In genomic region chr5:157828949-157829639, GRCh38 we compare ENCODE assay signal across 9 cellular contexts.
DNase-seq lines count a peak whose midpoint lies in the region; ATAC-seq and TF ChIP-seq lines count a peak whose summit lies in the region.
"Had no signal": no experiment of that assay in that cellular context is flagged by ENCODE, and none has a peak within 500 bp of the region (broad histone marks: within the 10 kb centered on the region; RNA-seq: fewer than 3 reads in every experiment).

No MANE protein-coding gene starts in this region.

- peak; percentile 69; the same call in 2 of the 3 replicates for ATAC-seq in RWPE2 (ENCODE audit: low read depth)
- no peak for ATAC-seq in HG02973 (IDR thresholded peaks at IDR 0.05; ENCODE audit: unreplicated experiment)
- ATAC-seq in GM21786 (IDR thresholded peaks at IDR 0.05; ENCODE audit: unreplicated experiment): no peak
- ATAC-seq: sciatic nerve had no signal

- no peak overlapping the region for H3K4me3 ChIP-seq in RWPE2 (ENCODE audit: severe bottlenecking)

- H3K27ac ChIP-seq in RWPE2 (ENCODE audit: poor library complexity, severe bottlenecking): no peak overlapping the region

- no peaks in the 10 kb centered on the region for H3K9me3 ChIP-seq in RWPE2 (ENCODE audit: severe bottlenecking)

- H3K36me3 ChIP-seq in RWPE2 (ENCODE audit: low read depth): peaks cover 6% of the 10 kb centered on the region

- H3K27me3 ChIP-seq in RWPE2 (ENCODE audit: insufficient read depth, poor library complexity, severe bottlenecking): no peaks in the 10 kb centered on the region

- TF ChIP-seq CTCF in GM12873 (IDR thresholded peaks at IDR 0.05; ENCODE audit: insufficient read depth, low read depth, low read length, missing control alignments) (peak; percentile 58), RWPE2 (IDR thresholded peaks at IDR 0.05; ENCODE audit: poor library complexity, severe bottlenecking) (peak; percentile 42)

- peaks cover 9% of the 10 kb centered on the region for H3K4me1 ChIP-seq in RWPE2 (ENCODE audit: insufficient read depth, poor library complexity, severe bottlenecking)

- DNase-seq in AG08395 (ENCODE audit: low spot score) (peak; percentile 4), RWPE2 (ENCODE audit: low spot score) (no peak), iPS-NIHi11 (ENCODE audit: low spot score) (peak; percentile 57), NCI-H2029 treated with DMSO at 0.1 percent for 48 hours (lab: John Stamatoyannopoulos, UW) (no peak), NCI-H1417 (lab: John Stamatoyannopoulos, UW) (no peak)

Comparison
In these comparisons a context has a peak if more than half of its experiments do, and no peak if none do; other contexts are left out.
1. DNase-seq: peak in AG08395 (single experiment) and iPS-NIHi11 (single experiment); none in RWPE2 (single experiment), NCI-H2029 treated with DMSO at 0.1 percent for 48 hours (single experiment) and NCI-H1417 (0 of 3).